ENCODE assay signal across 22 cellular contexts in the genomic region with DNA sequence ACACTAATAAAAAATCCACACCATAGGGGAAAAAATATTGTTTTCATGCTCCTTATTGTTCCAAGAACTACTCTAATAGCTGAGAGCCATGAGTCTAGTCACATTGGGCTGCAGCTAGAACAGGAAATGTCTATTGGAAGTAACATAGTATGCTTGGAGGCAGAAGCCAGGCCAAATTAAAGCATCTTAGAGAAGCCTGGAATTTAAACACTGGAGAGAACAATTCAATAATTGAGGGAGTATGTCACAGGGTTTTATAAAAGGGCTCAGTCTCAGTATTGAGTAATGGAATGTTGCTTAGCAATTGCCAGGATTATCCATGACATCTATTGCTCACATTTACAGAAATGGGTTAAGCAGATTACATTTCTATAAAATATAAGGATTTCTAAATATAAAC.
DNase-seq lines count a peak whose midpoint lies in the region; ATAC-seq and TF ChIP-seq lines count a peak whose summit lies in the region.
"Had no signal": no experiment of that assay in that cellular context is flagged by ENCODE, and none has a peak within 500 bp of the region (broad histone marks: within the 10 kb centered on the region; RNA-seq: fewer than 3 reads in every experiment).

No MANE protein-coding gene starts in this region.

- H3K36me3 ChIP-seq in hepatocyte (replicated peaks; ENCODE audit: insufficient read depth, low read depth) = no peaks in the 10 kb centered on the region
- H3K36me3 ChIP-seq: BLaER1 treated with 17β-estradiol and CSF1 and Interleukin-3, amounts not matched to agents 10 nM and 100 nM had no signal

- no peaks in the 10 kb centered on the region for H3K9me3 ChIP-seq in hepatocyte (ENCODE audit: low read depth)
- H3K9me3 ChIP-seq: A549; BLaER1 treated with 17β-estradiol and CSF1 and Interleukin-3, amounts not matched to agents 10 nM and 100 nM had no signal

- H3K27me3 ChIP-seq in hepatocyte = no peaks in the 10 kb centered on the region
- H3K27me3 ChIP-seq: BLaER1 treated with 17β-estradiol and CSF1 and Interleukin-3, amounts not matched to agents 10 nM and 100 nM had no signal

- peak overlapping the region; percentile 34 for H2AFZ ChIP-seq in hepatocyte

- in situ Hi-C loops in SK-MEL-5 (cut with HindIII; ENCODE audit: low pct_unique_long_range_greater_than_20kb, low sequenced_read_pairs) = no loop called here

- peaks cover 66% of the 10 kb centered on the region for H3K4me1 Mint-ChIP-seq in Calu3 (ENCODE audit: low read depth, unreplicated experiment)
- H3K4me1 Mint-ChIP-seq: CD4-positive, alpha-beta memory T cell; T-cell had no signal

- peak overlapping the region; percentile 52 for H3K27ac ChIP-seq in hepatocyte
- H3K27ac ChIP-seq: BLaER1 treated with 17β-estradiol and CSF1 and Interleukin-3, amounts not matched to agents 10 nM and 100 nM had no signal

- H3K9me3 Mint-ChIP-seq in Calu3 (ENCODE audit: low read depth, unreplicated experiment) = peaks cover 3% of the 10 kb centered on the region
- no peaks in the 10 kb centered on the region for H3K9me3 Mint-ChIP-seq in activated naive CD4-positive, alpha-beta T cell treated with anti-CD3 and anti-CD28 coated beads, Interleukin-2, amount 50 U/mL, for 72 hours
- H3K9me3 Mint-ChIP-seq: CD4-positive, alpha-beta memory T cell; T-cell had no signal

- no peaks in the 10 kb centered on the region for H3K9me2 ChIP-seq in hepatocyte (replicated peaks; ENCODE audit: insufficient read depth)

- ATAC-seq in activated naive CD4-positive, alpha-beta T cell treated with anti-CD3 and anti-CD28 coated beads, Interleukin-2, amount 50 U/mL, for 72 hours = no peak
- no peak for ATAC-seq in HG03460 (IDR thresholded peaks at IDR 0.05; ENCODE audit: unreplicated experiment)
- ATAC-seq: A549, Panc1, T-cell had no signal

- peaks cover 42% of the 10 kb centered on the region for H3K4me1 ChIP-seq in hepatocyte (ENCODE audit: insufficient read depth)
- H3K4me1 ChIP-seq: BLaER1 treated with 17β-estradiol and CSF1 and Interleukin-3, amounts not matched to agents 10 nM and 100 nM had no signal

- no peak for DNase-seq in Calu3
- peak; percentile 2 for DNase-seq in SK-MEL-5 (ENCODE audit: low read depth, low spot score)
- no peak for DNase-seq in hepatocyte (ENCODE audit: low spot score)
- no peak for DNase-seq in OCI-M2 (lab: John Stamatoyannopoulos, UW; ENCODE audit: unreplicated experiment)
- DNase-seq in activated naive CD4-positive, alpha-beta T cell treated with anti-CD3 and anti-CD28 coated beads, Interleukin-2, amount 50 U/mL, for 72 hours (ENCODE audit: low spot score in 2 of 2) = no peak
- DNase-seq in UCSD-AML1 (lab: John Stamatoyannopoulos, UW; ENCODE audit: unreplicated experiment) = no peak
- DNase-seq: CD4-positive, alpha-beta memory T cell; GF-D8; H7; KG1; NCI-H1092 treated with DMSO at 0.1 percent for 48 hours; NCI-H1436 treated with DMSO at 0.1 percent for 48 hours; NCI-H1930; NCI-H2227 treated with DMSO at 0.1 percent for 48 hours; NCI-H510A; NCI-H748 treated with DMSO at 0.1 percent for 48 hours; SIG-M5; T-cell had no signal

- H3K4me3 Mint-ChIP-seq in Calu3 (ENCODE audit: low read depth, unreplicated experiment) = no peak overlapping the region
- H3K4me3 Mint-ChIP-seq: CD4-positive, alpha-beta memory T cell; T-cell had no signal

- H3K36me3 Mint-ChIP-seq in Calu3 (ENCODE audit: insufficient read depth, unreplicated experiment) = peaks cover 12% of the 10 kb centered on the region
- H3K36me3 Mint-ChIP-seq in activated naive CD4-positive, alpha-beta T cell treated with anti-CD3 and anti-CD28 coated beads, Interleukin-2, amount 50 U/mL, for 72 hours = no peaks in the 10 kb centered on the region
- H3K36me3 Mint-ChIP-seq: CD4-positive, alpha-beta memory T cell; T-cell had no signal

- no peak overlapping the region for H3K4me3 ChIP-seq in hepatocyte
- H3K4me3 ChIP-seq: A549; BLaER1 treated with 17β-estradiol and CSF1 and Interleukin-3, amounts not matched to agents 10 nM and 100 nM had no signal

- H3K27me3 Mint-ChIP-seq in Calu3 (ENCODE audit: unreplicated experiment) = no peaks in the 10 kb centered on the region

- no peaks in the 10 kb centered on the region for H3K79me2 ChIP-seq in hepatocyte

- CTCF ChIA-PET in Calu3 (lab: Charles Lee) = no interaction called here

- no peak overlapping the region for H3K4me2 ChIP-seq in hepatocyte
- H3K4me2 ChIP-seq: A549; BLaER1 treated with 17β-estradiol and CSF1 and Interleukin-3, amounts not matched to agents 10 nM and 100 nM had no signal

- H4K20me1 ChIP-seq in hepatocyte (ENCODE audit: insufficient read depth, poor library complexity, severe bottlenecking) = no peaks in the 10 kb centered on the region
- H4K20me1 ChIP-seq: BLaER1 treated with 17β-estradiol and CSF1 and Interleukin-3, amounts not matched to agents 10 nM and 100 nM had no signal

- TF ChIP-seq CTCF in Calu3 (IDR thresholded peaks at IDR 0.05; ENCODE audit: unreplicated experiment) (no peak), hepatocyte (IDR thresholded peaks at IDR 0.05; ENCODE audit: poor library complexity) (no peak)

- intact Hi-C loops in Calu3 (cut with micrococcal nuclease; ENCODE audit: unreplicated experiment) = no loop called here

- BruUV-seq in Calu3 (replicated peaks; lab: Mats Ljungman, UMichigan) = no TSS peak

- peak overlapping the region; percentile 14 for H3K27ac Mint-ChIP-seq in Calu3 (ENCODE audit: unreplicated experiment)
- no peak overlapping the region for H3K27ac Mint-ChIP-seq in activated naive CD4-positive, alpha-beta T cell treated with anti-CD3 and anti-CD28 coated beads, Interleukin-2, amount 50 U/mL, for 72 hours
- H3K27ac Mint-ChIP-seq: CD4-positive, alpha-beta memory T cell; T-cell had no signal
